ENCODE assay signal across 1 cellular context in genomic region chr3:34016925-34017592, GRCh38.
TF ChIP-seq lines count a peak whose summit lies in the region.

No MANE protein-coding gene starts in this region.

TF ChIP-seq in GM23338, 12 proteins besides CTCF, POLR2A, EP300 and RAD21 (continued from another document):
- TF ChIP-seq EZH2 (IDR thresholded peaks at IDR 0.05; ENCODE audit: low read depth, unreplicated experiment) (no peak), REST (IDR thresholded peaks at IDR 0.05; ENCODE audit: unreplicated experiment) (no peak)
TF ChIP-seq in GM23338: peak in this region for 0.
